ENCODE assay signal across 8 cellular contexts in the genomic region with DNA sequence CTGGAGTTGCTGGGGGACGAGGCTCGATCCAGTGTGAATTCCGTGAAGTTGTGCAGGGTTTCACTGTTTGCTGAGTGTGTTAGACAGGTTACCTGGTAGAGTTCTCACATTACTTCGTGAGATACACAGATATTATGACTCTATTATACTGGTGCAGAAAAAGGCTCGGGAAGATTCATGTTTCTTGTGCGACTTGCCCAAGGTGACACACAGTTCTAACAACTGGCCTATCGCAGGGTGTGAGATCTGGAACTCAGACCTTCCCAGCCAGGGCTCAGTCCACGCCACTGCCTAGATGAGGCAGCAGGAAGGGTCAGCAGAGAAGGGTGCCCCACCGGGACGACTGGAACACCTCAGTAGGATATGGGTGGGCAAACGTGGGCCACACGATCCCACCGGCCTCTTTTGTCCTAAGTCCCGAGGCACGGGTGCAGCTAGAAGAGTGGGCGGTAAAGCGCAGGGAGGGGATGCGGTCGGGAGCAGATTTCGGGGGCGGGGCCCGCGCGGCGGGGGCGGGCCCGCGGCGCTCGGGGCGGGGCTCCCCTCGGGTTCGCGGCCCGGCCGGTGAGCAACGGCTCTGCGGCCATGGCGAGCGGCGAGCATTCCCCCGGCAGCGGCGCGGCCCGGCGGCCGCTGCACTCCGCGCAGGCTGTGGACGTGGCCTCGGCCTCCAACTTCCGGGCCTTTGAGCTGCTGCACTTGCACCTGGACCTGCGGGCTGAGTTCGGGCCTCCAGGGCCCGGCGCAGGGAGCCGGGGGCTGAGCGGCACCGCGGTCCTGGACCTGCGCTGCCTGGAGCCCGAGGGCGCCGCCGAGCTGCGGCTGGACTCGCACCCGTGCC. TPM values are rescaled to one million over a fixed set of nuclear protein-coding genes. Genes with fewer than 3 reads are reported as not detected.
DNase-seq lines count a peak whose midpoint lies in the region; ATAC-seq and TF ChIP-seq lines count a peak whose summit lies in the region.

A gene with protein sequence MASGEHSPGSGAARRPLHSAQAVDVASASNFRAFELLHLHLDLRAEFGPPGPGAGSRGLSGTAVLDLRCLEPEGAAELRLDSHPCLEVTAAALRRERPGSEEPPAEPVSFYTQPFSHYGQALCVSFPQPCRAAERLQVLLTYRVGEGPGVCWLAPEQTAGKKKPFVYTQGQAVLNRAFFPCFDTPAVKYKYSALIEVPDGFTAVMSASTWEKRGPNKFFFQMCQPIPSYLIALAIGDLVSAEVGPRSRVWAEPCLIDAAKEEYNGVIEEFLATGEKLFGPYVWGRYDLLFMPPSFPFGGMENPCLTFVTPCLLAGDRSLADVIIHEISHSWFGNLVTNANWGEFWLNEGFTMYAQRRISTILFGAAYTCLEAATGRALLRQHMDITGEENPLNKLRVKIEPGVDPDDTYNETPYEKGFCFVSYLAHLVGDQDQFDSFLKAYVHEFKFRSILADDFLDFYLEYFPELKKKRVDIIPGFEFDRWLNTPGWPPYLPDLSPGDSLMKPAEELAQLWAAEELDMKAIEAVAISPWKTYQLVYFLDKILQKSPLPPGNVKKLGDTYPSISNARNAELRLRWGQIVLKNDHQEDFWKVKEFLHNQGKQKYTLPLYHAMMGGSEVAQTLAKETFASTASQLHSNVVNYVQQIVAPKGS (plus strand): TSS at position 567 of the 841 bp plus-strand sequence. CDS start 19 bp downstream, at position 586.

- no peaks in the 10 kb centered on the region for H3K36me3 Mint-ChIP-seq in chondrocyte (ENCODE audit: low read depth)

- H3K4me3 Mint-ChIP-seq in chondrocyte (ENCODE audit: unreplicated experiment) = peak within 1 kb of the TSS; percentile 94

- no peaks in the 10 kb centered on the region for H3K27me3 ChIP-seq in layer of hippocampus (ENCODE audit: control insufficient read depth, insufficient read depth, low read length)

- H3K27me3 Mint-ChIP-seq in chondrocyte (ENCODE audit: low read depth) = no peaks in the 10 kb centered on the region

- ATAC-seq in HG02623 (IDR thresholded peaks at IDR 0.05; ENCODE audit: unreplicated experiment) = peak; percentile 84

- H3K4me1 Mint-ChIP-seq in chondrocyte (ENCODE audit: low read depth) = peaks cover 30% of the 10 kb centered on the region

- no peaks in the 10 kb centered on the region for H3K9me3 Mint-ChIP-seq in chondrocyte (ENCODE audit: low read depth)

- DNase-seq in NCI-H748 (lab: John Stamatoyannopoulos, UW; ENCODE audit: unreplicated experiment) = peak; percentile 64
- no peak for DNase-seq in NCI-H748 treated with DMSO at 0.1 percent for 48 hours (lab: John Stamatoyannopoulos, UW)
- DNase-seq in NCI-H1105 treated with DMSO at 0.1 percent for 48 hours (lab: John Stamatoyannopoulos, UW) = peak; percentile 59
- DNase-seq in activated CD4-positive, alpha-beta T cell treated with anti-CD3 and anti-CD28 coated beads for 1 hour = peak; percentile 52
- no peak for DNase-seq in chondrocyte (ENCODE audit: low spot score)
- peak; percentile 64 to 71 for DNase-seq in stimulated activated CD4-positive, alpha-beta T cell treated with anti-CD3 and anti-CD28 coated beads, Interleukin-1b, Interleukin-23, amount 100 ng/mL, for 4 hours (ENCODE audit: low read depth in 2 of 2)

- H3K27ac Mint-ChIP-seq in chondrocyte (ENCODE audit: unreplicated experiment) = peak within 1 kb of the TSS; percentile 93

- no peak for TF ChIP-seq CTCF in chondrocyte (IDR thresholded peaks at IDR 0.05)

- H3K27ac ChIP-seq in layer of hippocampus (ENCODE audit: low read depth, low read length) = peak within 1 kb of the TSS; percentile 73

RNA-seq across cellular contexts. Expression of the gene that starts here (rescaled TPM):
- total RNA-seq in chondrocyte = 42.1 to 50.6 TPM (median 42.1 TPM) in 3 replicates

Comparison
In these comparisons a context has a peak if more than half of its experiments do, and no peak if none do; other contexts are left out.
1. DNase-seq: peak in NCI-H748 (single experiment), NCI-H1105 treated with DMSO at 0.1 percent for 48 hours (single experiment), activated CD4-positive, alpha-beta T cell treated with anti-CD3 and anti-CD28 coated beads for 1 hour (single experiment) and stimulated activated CD4-positive, alpha-beta T cell treated with anti-CD3 and anti-CD28 coated beads, Interleukin-1b, Interleukin-23, amount 100 ng/mL, for 4 hours (2 of 2); none in NCI-H748 treated with DMSO at 0.1 percent for 48 hours (single experiment) and chondrocyte (single experiment).